ENCODE assay signal across 18 cellular contexts in the genomic region with DNA sequence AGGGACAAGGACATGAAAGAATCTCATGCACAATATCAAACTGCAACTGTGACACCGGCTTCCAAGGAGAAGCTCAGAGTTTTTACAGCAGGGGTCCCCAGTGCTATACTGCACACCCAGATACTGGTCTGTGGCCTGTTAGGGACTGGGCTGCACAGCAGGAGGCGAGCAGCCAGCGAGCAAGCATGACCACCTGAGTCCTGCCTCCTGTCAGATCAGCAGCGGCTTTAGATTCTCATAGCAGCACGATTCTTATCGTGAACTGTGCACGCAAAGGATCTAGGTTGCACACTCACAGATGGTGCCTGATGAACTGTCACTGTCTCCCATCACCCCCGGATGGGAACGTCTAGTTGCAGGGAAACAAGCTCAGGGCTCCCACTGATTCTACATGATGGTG. TPM values are rescaled to one million over a fixed set of nuclear protein-coding genes. Genes with fewer than 3 reads are reported as not detected.
DNase-seq lines count a peak whose midpoint lies in the region; ATAC-seq, FAIRE-seq and TF ChIP-seq lines count a peak whose summit lies in the region.
"Had no signal": no experiment of that assay in that cellular context is flagged by ENCODE, and none has a peak within 500 bp of the region (broad histone marks: within the 10 kb centered on the region; RNA-seq: fewer than 3 reads in every experiment).

No MANE protein-coding gene starts in this region.

- H3K9me3 Mint-ChIP-seq in stimulated activated memory B cell treated with anti-CD40 and anti-IgM and Interleukin-4, amounts not matched to agents 10 μg/mL and 1 μg/mL and 100 μg/mL, for 72 hours, result no peaks in the 10 kb centered on the region
- H3K9me3 Mint-ChIP-seq: HFFc6, T-cell had no signal

- H4K20me1 ChIP-seq in Loucy (ENCODE audit: insufficient read depth, low read length, poor library complexity, severe bottlenecking) (no peaks in the 10 kb centered on the region), K562 (replicated peaks; ENCODE audit: control insufficient read depth, insufficient read depth, low read length) (no peaks in the 10 kb centered on the region)

- no peak overlapping the region for H2AFZ ChIP-seq in Loucy (ENCODE audit: low read length)
- H2AFZ ChIP-seq in K562 (ENCODE audit: low read depth, low read length), result peak overlapping the region; percentile 56; the same call in 1 of the 2 replicates

- H3K27ac Mint-ChIP-seq in stimulated activated memory B cell treated with anti-CD40 and anti-IgM and Interleukin-4, amounts not matched to agents 10 μg/mL and 1 μg/mL and 100 μg/mL, for 72 hours, result peak overlapping the region; percentile 78
- H3K27ac Mint-ChIP-seq: HFFc6, T-cell had no signal

- no peaks in the 10 kb centered on the region for H3K9me2 ChIP-seq in Loucy (replicated peaks; ENCODE audit: low read depth, low read length)

- H3K4me2 ChIP-seq in Loucy (ENCODE audit: low read depth, low read length, poor library complexity, severe bottlenecking) (no peak overlapping the region), K562 (ENCODE audit: insufficient read depth, low read length) (peak overlapping the region; percentile 26; the same call in 1 of the 2 replicates)

- H3K36me3 ChIP-seq in Loucy (ENCODE audit: insufficient read depth, low read length), result no peaks in the 10 kb centered on the region
- H3K36me3 ChIP-seq in K562 (ENCODE audit: control insufficient read depth, insufficient read depth, low read length), result no peaks in the 10 kb centered on the region; the same call in 2 of the 3 replicates
- no peaks in the 10 kb centered on the region for H3K36me3 ChIP-seq in psoas muscle (ENCODE audit: insufficient read depth in 1 of 2, low read depth in 1 of 2)
- H3K36me3 ChIP-seq: SJCRH30 had no signal

- TF ChIP-seq POLR2A in K562 (conservative IDR thresholded peaks at IDR 0.05), result no peak

- H3F3A ChIP-seq in Loucy (ENCODE audit: low read depth), result peaks cover 3% of the 10 kb centered on the region

- H3K27me3 Mint-ChIP-seq in stimulated activated memory B cell treated with anti-CD40 and anti-IgM and Interleukin-4, amounts not matched to agents 10 μg/mL and 1 μg/mL and 100 μg/mL, for 72 hours, result no peaks in the 10 kb centered on the region

- H3K27ac ChIP-seq in K562 (ENCODE audit: extremely low read depth, low read depth, low read length), result peak overlapping the region; percentile 8; the same call in 1 of the 3 replicates
- no peak overlapping the region for H3K27ac ChIP-seq in psoas muscle
- H3K27ac ChIP-seq: C4-2B, SJCRH30 had no signal

- H3K27me3 ChIP-seq in Loucy (ENCODE audit: insufficient read depth, low read length, poor library complexity, severe bottlenecking) (no peaks in the 10 kb centered on the region), K562 (ENCODE audit: control insufficient read depth in 2 of 2, insufficient read depth in 2 of 2, low read length in 2 of 2) (no peaks in the 10 kb centered on the region), psoas muscle (ENCODE audit: insufficient read depth in 3 of 3, low read length in 2 of 3) (peaks cover 0 to 16% (median 15%) of the 10 kb centered on the region in 3 donors)
- H3K27me3 ChIP-seq: SJCRH30 had no signal

- ATAC-seq in K562 (peak; percentile 77), psoas muscle (no peak), GM21717 (IDR thresholded peaks at IDR 0.05; ENCODE audit: unreplicated experiment) (no peak), GM18909 (IDR thresholded peaks at IDR 0.05; ENCODE audit: poor library complexity, unreplicated experiment) (no peak)
- no peak for ATAC-seq in stimulated activated memory B cell treated with anti-CD40 and anti-IgM and Interleukin-4, amounts not matched to agents 10 μg/mL and 1 μg/mL and 100 μg/mL, for 72 hours
- ATAC-seq: T-cell had no signal

- POLR2A ChIA-PET in GM10248 (lab: Yijun Ruan, JAX) (interaction anchor here (0.7 kb wide), 1 partner anchor 16 kb away, joined by 5 read pairs; no protein-coding TSS in a partner anchor), K562 (lab: Yijun Ruan, JAX) (interaction anchor here (0.5 to 1.5 kb wide), 9 partner anchors 14 to 403 kb away, joined by 3 to 8 read pairs (median 3); no protein-coding TSS in a partner anchor)

- no peaks in the 10 kb centered on the region for H3K9me1 ChIP-seq in K562 (ENCODE audit: control insufficient read depth, insufficient read depth, low read length)

- H3K4me1 ChIP-seq in Loucy (ENCODE audit: insufficient read depth, low read length, poor library complexity, severe bottlenecking) (peaks cover 48% of the 10 kb centered on the region), K562 (replicated peaks in 1 of 2; ENCODE audit: control insufficient read depth in 2 of 2, insufficient read depth in 2 of 2, low read length in 2 of 2) (peaks cover 37 to 60% of the 10 kb centered on the region in 2 experiments), psoas muscle (no peaks in the 10 kb centered on the region)
- H3K4me1 ChIP-seq: SJCRH30 had no signal

- CTCF ChIA-PET in GM10248 (lab: Yijun Ruan, JAX), result interaction anchor here (1.7 kb wide), 1 partner anchor 194 kb away, joined by 5 read pairs; no protein-coding TSS in a partner anchor
- CTCF ChIA-PET in K562 (lab: Yijun Ruan, JAX; ENCODE audit: low intra/inter-chr PET ratio), result no interaction called here

- TF ChIP-seq RAD21 in K562 (CRISPR knock-in tag; conservative IDR thresholded peaks at IDR 0.05 in 1 of 2, IDR thresholded peaks at IDR 0.05 in 1 of 2), result peak in 1 of 2 experiments; percentile 49; a peak in 2 of 4 replicates

- no TSS peak for BruUV-seq in K562 (replicated peaks; lab: Mats Ljungman, UMichigan)

- H3K9me3 ChIP-seq in Loucy (ENCODE audit: insufficient read depth, low read depth, low read length), result no peaks in the 10 kb centered on the region
- no peaks in the 10 kb centered on the region for H3K9me3 ChIP-seq in K562 (replicated peaks; ENCODE audit: control insufficient read depth, insufficient read depth, low read depth, low read length)
- no peaks in the 10 kb centered on the region for H3K9me3 ChIP-seq in psoas muscle
- H3K9me3 ChIP-seq: SJCRH30 had no signal

- H3K4me3 ChIP-seq in Loucy (ENCODE audit: low read length, poor library complexity, severe bottlenecking) (no peak overlapping the region), K562 (no peak overlapping the region), psoas muscle (no peak overlapping the region)
- H3K4me3 ChIP-seq: SJCRH30 had no signal

- no peaks in the 10 kb centered on the region for H3K36me3 Mint-ChIP-seq in stimulated activated memory B cell treated with anti-CD40 and anti-IgM and Interleukin-4, amounts not matched to agents 10 μg/mL and 1 μg/mL and 100 μg/mL, for 72 hours
- H3K36me3 Mint-ChIP-seq: T-cell had no signal

- TF ChIP-seq EP300 in K562 (IDR thresholded peaks at IDR 0.05; ENCODE audit: low read length), result no peak

- peaks cover 74% of the 10 kb centered on the region for H3K4me1 Mint-ChIP-seq in stimulated activated memory B cell treated with anti-CD40 and anti-IgM and Interleukin-4, amounts not matched to agents 10 μg/mL and 1 μg/mL and 100 μg/mL, for 72 hours

- WGBS in K562 (ENCODE audit: insufficient coverage, low coverage, missing lambda C conversion rate), result 7% methylated on average over 9 of the region's 9 CpGs
- WGBS in psoas muscle, 3 donors, result 70 to 78% (median 71%) methylated on average over 9 of the region's 9 CpGs

- intact Hi-C loops in K562 (cut with micrococcal nuclease), result no loop called here
- intact Hi-C loops in psoas muscle (cut with DNase I), result no loop called here

- in situ Hi-C loops in K562 (cut with MboI), result no loop called here

- no peaks in the 10 kb centered on the region for H3K79me2 ChIP-seq in Loucy (ENCODE audit: insufficient read depth, low read length)
- no peaks in the 10 kb centered on the region; the same call in 2 of the 3 replicates for H3K79me2 ChIP-seq in K562 (ENCODE audit: control insufficient read depth, insufficient read depth, low read length)

- DNase-seq in GM10248 (ENCODE audit: extremely low spot score) (no peak), K562 (ENCODE audit: extremely low read depth in 1 of 4, low spot score in 3 of 4) (peak in 3 of 4 experiments; percentile 37 to 81 (median 41)), psoas muscle (no peak)
- DNase-seq: DMS153, HFFc6, NCI-H1930, NCI-H2171 treated with DMSO at 0.1 percent for 48 hours, NCI-H524, RPMI8226, SJCRH30, T-cell had no signal

- H3K9ac ChIP-seq in Loucy (ENCODE audit: low read depth, low read length, poor library complexity, severe bottlenecking) (no peak overlapping the region), K562 (ENCODE audit: insufficient read depth in 1 of 2, low read depth in 2 of 2, low read length in 2 of 2) (peak overlapping the region in 1 of 2 experiments; percentile 66; a peak in 1 of 4 replicates)

- peak; percentile 82 for FAIRE-seq in K562 (lab: Jason Lieb, UNC)
- FAIRE-seq: GM12892, H1 had no signal

- peak; percentile 28 for TF ChIP-seq CTCF in GM10248 (IDR thresholded peaks at IDR 0.05; ENCODE audit: control extremely low read depth, extremely low read depth, low read depth, missing control alignments)
- TF ChIP-seq CTCF in Loucy (conservative IDR thresholded peaks at IDR 0.05; ENCODE audit: low read length), result peak; percentile 43
- peak; percentile 21 to 78 (median 55); a peak in 4 of 6 replicates for TF ChIP-seq CTCF in K562 (IDR thresholded peaks at IDR 0.05 in 2 of 3, conservative IDR thresholded peaks at IDR 0.05 in 1 of 3; ENCODE audit: insufficient read depth in 2 of 3, low read depth in 1 of 3, low read length in 3 of 3)
- TF ChIP-seq CTCF in psoas muscle (IDR thresholded peaks at IDR 0.05), result no peak

- H3K4me3 Mint-ChIP-seq in stimulated activated memory B cell treated with anti-CD40 and anti-IgM and Interleukin-4, amounts not matched to agents 10 μg/mL and 1 μg/mL and 100 μg/mL, for 72 hours, result no peak overlapping the region
- H3K4me3 Mint-ChIP-seq: HFFc6, T-cell had no signal

RNA-seq across cellular contexts. Expression of a gene that starts 13.1 kb away (rescaled TPM):
- total RNA-seq in K562 (2011; cell fraction: chromatin; rRNA removed; ENCODE audit: low replicate concordance), result 29.7 and 39.0 TPM in 2 replicates
- total RNA-seq in K562 (2011; cell fraction: nucleolus; rRNA removed), result 22.1 and 24.3 TPM in 2 replicates
- total RNA-seq in K562 (2011; cell fraction: nucleoplasm; rRNA removed), result 23.2 and 26.7 TPM in 2 replicates
- total RNA-seq in K562 (2014; rRNA removed) (5.0 and 5.3 TPM in 2 replicates), K562 (2014; rRNA removed; fragmentation: Illumina TruSeq; extraction: Trizol) (2.3 and 2.4 TPM in 2 replicates), K562 (2015; rRNA removed; fragmentation: Illumina TruSeq; extraction: Trizol) (1.7 and 2.1 TPM in 2 replicates), K562 (2021) (3.5 and 5.9 TPM in 2 replicates), psoas muscle (1 to 10 TPM in 2 of 4 donors, under 1 TPM in 2; 0.15 to 3.2 (median 1.2) TPM)
- polyA plus RNA-seq in K562 (2011; rRNA removed) (2.4 and 4.2 TPM in 2 replicates), K562 (2014; fragmentation: Illumina TruSeq; extraction: Trizol) (3.7 and 4.1 TPM in 2 replicates), K562 (2014; fragmentation: Nextera tagmentation; extraction: Ambion mirVana) (under 1 TPM; 0.29 to 0.84 TPM), K562 (2014; rRNA removed) (4.1 and 6.2 TPM in 2 replicates), psoas muscle (under 1 TPM; 0.11 to 0.32 (median 0.14) TPM)
- polyA plus RNA-seq in K562 (2011; cell fraction: cytosol; rRNA removed), result 2.3 and 3.4 TPM in 2 replicates
- 5.1 and 17.6 TPM in 2 replicates for polyA plus RNA-seq in K562 (2011; cell fraction: nucleus; rRNA removed)
- polyA plus RNA-seq in K562 (2012), result 3.0 and 4.6 TPM in 2 replicates
- polyA minus RNA-seq in K562 (2011; rRNA and poly(A)+ RNA removed), result 1.4 and 6.6 TPM in 2 replicates
- polyA minus RNA-seq in K562 (2011; cell fraction: cytosol; rRNA and poly(A)+ RNA removed), result 3.2 TPM in 1 of 2 replicates, not detected in the other
- 1.6 and 3.8 TPM in 2 replicates for polyA minus RNA-seq in K562 (2011; cell fraction: nucleus; rRNA and poly(A)+ RNA removed)

RNA-seq across cellular contexts. Expression of a gene that starts 23.9 kb away (rescaled TPM):
- 9.6 and 21.9 TPM in 2 replicates for total RNA-seq in K562 (2011; cell fraction: chromatin; rRNA removed; ENCODE audit: low replicate concordance)
- 25.2 and 25.7 TPM in 2 replicates for total RNA-seq in K562 (2011; cell fraction: nucleolus; rRNA removed)
- 12.0 and 17.2 TPM in 2 replicates for total RNA-seq in K562 (2011; cell fraction: nucleoplasm; rRNA removed)
- total RNA-seq in K562 (2014; rRNA removed) (6.3 and 9.0 TPM in 2 replicates), K562 (2014; rRNA removed; fragmentation: Illumina TruSeq; extraction: Trizol) (0.67 and 1.1 TPM in 2 replicates), K562 (2015; rRNA removed; fragmentation: Illumina TruSeq; extraction: Trizol) (2.8 and 4.6 TPM in 2 replicates), K562 (2021) (6.4 and 7.7 TPM in 2 replicates), psoas muscle (under 1 TPM in 1 of 4 donors, not detected in 3; 0.11 TPM)
- polyA plus RNA-seq in K562 (2011; rRNA removed) (1.4 and 1.6 TPM in 2 replicates), K562 (2014; fragmentation: Illumina TruSeq; extraction: Trizol) (0.61 and 3.3 TPM in 2 replicates), K562 (2014; fragmentation: Nextera tagmentation; extraction: Ambion mirVana) (under 1 TPM; 0.11 to 0.39 TPM), K562 (2014; rRNA removed) (2.9 and 10.0 TPM in 2 replicates), psoas muscle (under 1 TPM in 2 of 3 donors, not detected in 1; 0.05 to 0.30 TPM)
- polyA plus RNA-seq in K562 (2011; cell fraction: cytosol; rRNA removed), result 1.6 and 6.7 TPM in 2 replicates
- polyA plus RNA-seq in K562 (2011; cell fraction: nucleus; rRNA removed), result 1.9 and 8.2 TPM in 2 replicates
- 2.3 and 5.2 TPM in 2 replicates for polyA plus RNA-seq in K562 (2012)
- 1.4 TPM in 1 of 2 replicates, not detected in the other for polyA minus RNA-seq in K562 (2011; rRNA and poly(A)+ RNA removed)
- 3.0 and 8.6 TPM in 2 replicates for polyA minus RNA-seq in K562 (2011; cell fraction: cytosol; rRNA and poly(A)+ RNA removed)
- polyA minus RNA-seq in K562 (2011; cell fraction: nucleus; rRNA and poly(A)+ RNA removed), result 3.8 and 6.6 TPM in 2 replicates
- total RNA-seq: HFFc6 had no signal

RNA-seq across cellular contexts. Expression of a gene that starts 31.8 kb away (rescaled TPM):
- 0.28 TPM in 1 of 2 replicates, not detected in the other for total RNA-seq in K562 (2011; cell fraction: chromatin; rRNA removed; ENCODE audit: low replicate concordance)
- total RNA-seq in K562 (2011; cell fraction: nucleolus; rRNA removed), result 0.13 and 0.17 TPM in 2 replicates
- total RNA-seq in K562 (2011; cell fraction: nucleoplasm; rRNA removed), result not detected in 2 replicates
- total RNA-seq in K562 (2014; rRNA removed) (not detected in 2 replicates), K562 (2014; rRNA removed; fragmentation: Illumina TruSeq; extraction: Trizol) (not detected in 2 replicates), K562 (2015; rRNA removed; fragmentation: Illumina TruSeq; extraction: Trizol) (not detected in 2 replicates), K562 (2021) (not detected in 2 replicates), psoas muscle (not detected)
- polyA plus RNA-seq in K562 (2011; rRNA removed) (not detected in 2 replicates), K562 (2014; fragmentation: Illumina TruSeq; extraction: Trizol) (not detected in 2 replicates), K562 (2014; fragmentation: Nextera tagmentation; extraction: Ambion mirVana) (not detected), K562 (2014; rRNA removed) (not detected in 2 replicates), psoas muscle (not detected)
- not detected in 2 replicates for polyA plus RNA-seq in K562 (2011; cell fraction: cytosol; rRNA removed)
- polyA plus RNA-seq in K562 (2011; cell fraction: nucleus; rRNA removed), result 0.06 TPM in 1 of 2 replicates, not detected in the other
- polyA plus RNA-seq in K562 (2012), result not detected in 2 replicates
- polyA minus RNA-seq in K562 (2011; rRNA and poly(A)+ RNA removed), result not detected in 2 replicates
- polyA minus RNA-seq in K562 (2011; cell fraction: cytosol; rRNA and poly(A)+ RNA removed), result not detected in 2 replicates
- polyA minus RNA-seq in K562 (2011; cell fraction: nucleus; rRNA and poly(A)+ RNA removed), result not detected in 2 replicates
- total RNA-seq: H1, HFFc6, SJCRH30 had no signal
- polyA plus RNA-seq: H1 had no signal

RNA-seq across cellular contexts. Expression of a gene that starts 33.6 kb away (rescaled TPM):
- 0.25 and 1.3 TPM in 2 replicates for total RNA-seq in K562 (2011; cell fraction: chromatin; rRNA removed; ENCODE audit: low replicate concordance)
- 1.5 and 2.1 TPM in 2 replicates for total RNA-seq in K562 (2011; cell fraction: nucleolus; rRNA removed)
- total RNA-seq in K562 (2011; cell fraction: nucleoplasm; rRNA removed), result 0.84 and 1.9 TPM in 2 replicates
- not detected in 2 replicates for total RNA-seq in K562 (2014; rRNA removed)
- total RNA-seq in K562 (2014; rRNA removed; fragmentation: Illumina TruSeq; extraction: Trizol), result 0.29 TPM in 1 of 2 replicates, not detected in the other
- total RNA-seq in K562 (2015; rRNA removed; fragmentation: Illumina TruSeq; extraction: Trizol), result 0.57 TPM in 1 of 2 replicates, not detected in the other
- 0.29 TPM in 2 replicates for total RNA-seq in K562 (2021)
- polyA plus RNA-seq in K562 (2011; rRNA removed), result 0.26 and 0.39 TPM in 2 replicates
- 0.74 and 3.9 TPM in 2 replicates for polyA plus RNA-seq in K562 (2011; cell fraction: cytosol; rRNA removed)
- polyA plus RNA-seq in K562 (2011; cell fraction: nucleus; rRNA removed), result 0.24 and 0.74 TPM in 2 replicates
- 0.98 and 2.0 TPM in 2 replicates for polyA plus RNA-seq in K562 (2012)
- polyA plus RNA-seq in K562 (2014; fragmentation: Illumina TruSeq; extraction: Trizol), result 0.64 and 1.1 TPM in 2 replicates
- polyA plus RNA-seq in K562 (2014; fragmentation: Nextera tagmentation; extraction: Ambion mirVana), result 1 to 10 TPM in 1 of 2 experiments, under 1 TPM in 1; 0.65 to 1.0 TPM
- 0.05 and 0.76 TPM in 2 replicates for polyA plus RNA-seq in K562 (2014; rRNA removed)
- polyA minus RNA-seq in K562 (2011; rRNA and poly(A)+ RNA removed), result 0.11 TPM in 1 of 2 replicates, not detected in the other
- 1.6 TPM in 1 of 2 replicates, not detected in the other for polyA minus RNA-seq in K562 (2011; cell fraction: cytosol; rRNA and poly(A)+ RNA removed)
- polyA minus RNA-seq in K562 (2011; cell fraction: nucleus; rRNA and poly(A)+ RNA removed), result 0.11 and 0.67 TPM in 2 replicates
- total RNA-seq in psoas muscle, result under 1 TPM in 2 of 4 donors, not detected in 2; 0.22 to 0.42 TPM
- polyA plus RNA-seq in psoas muscle, result not detected
- total RNA-seq: H1, HFFc6 had no signal

RNA-seq across cellular contexts. Expression of a gene that starts 42.4 kb away (rescaled TPM):
- total RNA-seq in K562 (2011; cell fraction: chromatin; rRNA removed; ENCODE audit: low replicate concordance), result not detected in 2 replicates
- total RNA-seq in K562 (2011; cell fraction: nucleolus; rRNA removed), result not detected in 2 replicates
- not detected in 2 replicates for total RNA-seq in K562 (2011; cell fraction: nucleoplasm; rRNA removed)
- total RNA-seq in K562 (2014; rRNA removed) (not detected in 2 replicates), K562 (2014; rRNA removed; fragmentation: Illumina TruSeq; extraction: Trizol) (not detected in 2 replicates), K562 (2015; rRNA removed; fragmentation: Illumina TruSeq; extraction: Trizol) (not detected in 2 replicates), K562 (2021) (not detected in 2 replicates), psoas muscle (under 1 TPM in 2 of 4 donors, not detected in 2; 0.17 to 0.22 TPM)
- polyA plus RNA-seq in K562 (2011; rRNA removed) (not detected in 2 replicates), K562 (2014; fragmentation: Illumina TruSeq; extraction: Trizol) (not detected in 2 replicates), K562 (2014; fragmentation: Nextera tagmentation; extraction: Ambion mirVana) (not detected), K562 (2014; rRNA removed) (not detected in 2 replicates), psoas muscle (under 1 TPM in 1 of 3 donors, not detected in 2; 0.04 TPM)
- polyA plus RNA-seq in K562 (2011; cell fraction: cytosol; rRNA removed), result not detected in 2 replicates
- polyA plus RNA-seq in K562 (2011; cell fraction: nucleus; rRNA removed), result not detected in 2 replicates
- polyA plus RNA-seq in K562 (2012), result not detected in 2 replicates
- not detected in 2 replicates for polyA minus RNA-seq in K562 (2011; rRNA and poly(A)+ RNA removed)
- polyA minus RNA-seq in K562 (2011; cell fraction: cytosol; rRNA and poly(A)+ RNA removed), result not detected in 2 replicates
- not detected in 2 replicates for polyA minus RNA-seq in K562 (2011; cell fraction: nucleus; rRNA and poly(A)+ RNA removed)
- total RNA-seq: H1, HFFc6, SJCRH30 had no signal
- polyA plus RNA-seq: H1 had no signal

Comparison
In these comparisons a context has a peak if more than half of its experiments do, and no peak if none do; other contexts are left out.
1. DNase-seq: peak in K562 (3 of 4); none in GM10248 (single experiment) and psoas muscle (0 of 2).